7 cellular contexts compared by ENCODE assay signal in genomic region chr17:64503821-64504768, GRCh38. TPM values are rescaled to one million over a fixed set of nuclear protein-coding genes. Genes with fewer than 3 reads are reported as not detected.
DNase-seq lines count a peak whose midpoint lies in the region; ATAC-seq lines count a peak whose summit lies in the region.

No MANE protein-coding gene starts in this region.

- H3K4me3 Mint-ChIP-seq in activated T-helper 2 cell treated with anti-CD3 and anti-CD28 coated beads, Interferon-gamma antibody, Interleukin-2, Interleukin-4, amounts not matched to agents 10 μg/mL and 5 μg/mL and 100 μg/mL, durations not matched to agents 14 hours and 24 hours and 36 hours (ENCODE audit: low read depth): peak overlapping the region; percentile 98
- peak overlapping the region; percentile 94 to 97 for H3K4me3 Mint-ChIP-seq in stimulated activated naive CD8-positive, alpha-beta T cell treated with anti-CD3 and anti-CD28 coated beads, Interleukin-15, amount 100 ng/mL, for 72 hours

- H3K36me3 Mint-ChIP-seq in activated T-helper 2 cell treated with anti-CD3 and anti-CD28 coated beads, Interferon-gamma antibody, Interleukin-2, Interleukin-4, amounts not matched to agents 10 μg/mL and 5 μg/mL and 100 μg/mL, durations not matched to agents 14 hours and 24 hours and 36 hours (ENCODE audit: low read depth): peaks cover 78% of the 10 kb centered on the region

- DNase-seq in activated T-helper 2 cell treated with anti-CD3 and anti-CD28 coated beads, Interferon-gamma antibody, Interleukin-2, Interleukin-4, amounts not matched to agents 10 μg/mL and 5 μg/mL and 100 μg/mL, durations not matched to agents 14 hours and 24 hours and 36 hours (ENCODE audit: low spot score): no peak
- DNase-seq in stimulated activated naive CD8-positive, alpha-beta T cell treated with anti-CD3 and anti-CD28 coated beads, Interleukin-15, amount 100 ng/mL, for 72 hours: no peak
- DNase-seq in HPDE6-E6E7 (ENCODE audit: extremely low spot score) (no peak), C1 segment of cervical spinal cord (lab: John Stamatoyannopoulos, UW) (no peak), SIG-M5 treated with dmso at 0.1 percent for 504 hours (lab: John Stamatoyannopoulos, UW; ENCODE audit: unreplicated experiment) (no peak)

- H3K9ac ChIP-seq in HUES48 (ENCODE audit: low read depth, low read length) (peak overlapping the region; percentile 100), iPS-18a (ENCODE audit: low read length) (peak overlapping the region; percentile 100)

- H3K27me3 ChIP-seq in HUES48 (ENCODE audit: control insufficient read depth, insufficient read depth, low read length) (no peaks in the 10 kb centered on the region), iPS-18a (ENCODE audit: control insufficient read depth, insufficient read depth, low read length) (no peaks in the 10 kb centered on the region)

- no peaks in the 10 kb centered on the region for H3K27me3 Mint-ChIP-seq in activated T-helper 2 cell treated with anti-CD3 and anti-CD28 coated beads, Interferon-gamma antibody, Interleukin-2, Interleukin-4, amounts not matched to agents 10 μg/mL and 5 μg/mL and 100 μg/mL, durations not matched to agents 14 hours and 24 hours and 36 hours (ENCODE audit: low read depth)
- no peaks in the 10 kb centered on the region for H3K27me3 Mint-ChIP-seq in stimulated activated naive CD8-positive, alpha-beta T cell treated with anti-CD3 and anti-CD28 coated beads, Interleukin-15, amount 100 ng/mL, for 72 hours

- H3K27ac ChIP-seq in HUES48 (ENCODE audit: low read depth, low read length) (peak overlapping the region; percentile 38), iPS-18a (ENCODE audit: low read length) (no peak overlapping the region)

- peaks cover 68% of the 10 kb centered on the region for H3K36me3 ChIP-seq in HUES48 (ENCODE audit: control insufficient read depth, insufficient read depth, low read length)
- peaks cover 63% of the 10 kb centered on the region for H3K36me3 ChIP-seq in iPS-18a (ENCODE audit: control insufficient read depth, low read depth, low read length)

- peaks cover 56% of the 10 kb centered on the region for H3K4me1 Mint-ChIP-seq in activated T-helper 2 cell treated with anti-CD3 and anti-CD28 coated beads, Interferon-gamma antibody, Interleukin-2, Interleukin-4, amounts not matched to agents 10 μg/mL and 5 μg/mL and 100 μg/mL, durations not matched to agents 14 hours and 24 hours and 36 hours (ENCODE audit: low read depth)
- H3K4me1 Mint-ChIP-seq in stimulated activated naive CD8-positive, alpha-beta T cell treated with anti-CD3 and anti-CD28 coated beads, Interleukin-15, amount 100 ng/mL, for 72 hours: peaks cover 82% of the 10 kb centered on the region

- intact Hi-C loops in activated T-helper 2 cell treated with anti-CD3 and anti-CD28 coated beads, Interferon-gamma antibody, Interleukin-2, Interleukin-4, amounts not matched to agents 10 μg/mL and 5 μg/mL and 100 μg/mL, durations not matched to agents 14 hours and 24 hours and 36 hours (cut with micrococcal nuclease): loop anchor here (10.0 kb wide), 1 partner anchor 729 kb away; the partner anchor contains the start of genes CCDC47 and DDX42

- H3K9me3 ChIP-seq in HUES48 (ENCODE audit: control insufficient read depth, insufficient read depth, low read length) (no peaks in the 10 kb centered on the region), iPS-18a (ENCODE audit: control insufficient read depth, low read depth, low read length) (no peaks in the 10 kb centered on the region)

- H3K27ac Mint-ChIP-seq in activated T-helper 2 cell treated with anti-CD3 and anti-CD28 coated beads, Interferon-gamma antibody, Interleukin-2, Interleukin-4, amounts not matched to agents 10 μg/mL and 5 μg/mL and 100 μg/mL, durations not matched to agents 14 hours and 24 hours and 36 hours: peak overlapping the region; percentile 100
- peak overlapping the region; percentile 100 for H3K27ac Mint-ChIP-seq in stimulated activated naive CD8-positive, alpha-beta T cell treated with anti-CD3 and anti-CD28 coated beads, Interleukin-15, amount 100 ng/mL, for 72 hours

- H3K4me3 ChIP-seq in HUES48 (ENCODE audit: low read depth, low read length): peak overlapping the region; percentile 90
- H3K4me3 ChIP-seq in iPS-18a (ENCODE audit: low read length): peak overlapping the region; percentile 92

- no peaks in the 10 kb centered on the region for H3K9me3 Mint-ChIP-seq in activated T-helper 2 cell treated with anti-CD3 and anti-CD28 coated beads, Interferon-gamma antibody, Interleukin-2, Interleukin-4, amounts not matched to agents 10 μg/mL and 5 μg/mL and 100 μg/mL, durations not matched to agents 14 hours and 24 hours and 36 hours
- no peaks in the 10 kb centered on the region for H3K9me3 Mint-ChIP-seq in stimulated activated naive CD8-positive, alpha-beta T cell treated with anti-CD3 and anti-CD28 coated beads, Interleukin-15, amount 100 ng/mL, for 72 hours

- peaks cover 17% of the 10 kb centered on the region; the same call in 1 of the 2 replicates for H3K4me1 ChIP-seq in HUES48 (ENCODE audit: control insufficient read depth, insufficient read depth, low read length)
- no peaks in the 10 kb centered on the region for H3K4me1 ChIP-seq in iPS-18a (ENCODE audit: control insufficient read depth, low read depth, low read length)

- no peak for ATAC-seq in stimulated activated naive CD8-positive, alpha-beta T cell treated with anti-CD3 and anti-CD28 coated beads, Interleukin-15, amount 100 ng/mL, for 72 hours

RNA-seq across cellular contexts. Expression of gene DDX5, which starts 2.0 kb away (rescaled TPM):
- 899 and 902 TPM in 2 replicates for total RNA-seq in activated T-helper 2 cell treated with anti-CD3 and anti-CD28 coated beads, Interferon-gamma antibody, Interleukin-2, Interleukin-4, amounts not matched to agents 10 μg/mL and 5 μg/mL and 100 μg/mL, durations not matched to agents 14 hours and 24 hours and 36 hours

RNA-seq across cellular contexts. Expression of gene CEP95, which starts 2.7 kb away (rescaled TPM):
- 44.9 and 45.2 TPM in 2 replicates for total RNA-seq in activated T-helper 2 cell treated with anti-CD3 and anti-CD28 coated beads, Interferon-gamma antibody, Interleukin-2, Interleukin-4, amounts not matched to agents 10 μg/mL and 5 μg/mL and 100 μg/mL, durations not matched to agents 14 hours and 24 hours and 36 hours

RNA-seq across cellular contexts. Expression of gene POLG2, which starts 7.2 kb away (rescaled TPM):
- total RNA-seq in activated T-helper 2 cell treated with anti-CD3 and anti-CD28 coated beads, Interferon-gamma antibody, Interleukin-2, Interleukin-4, amounts not matched to agents 10 μg/mL and 5 μg/mL and 100 μg/mL, durations not matched to agents 14 hours and 24 hours and 36 hours: 29.6 and 33.8 TPM in 2 replicates

RNA-seq across cellular contexts. Expression of gene MILR1, which starts 55.2 kb away (rescaled TPM):
- total RNA-seq in activated T-helper 2 cell treated with anti-CD3 and anti-CD28 coated beads, Interferon-gamma antibody, Interleukin-2, Interleukin-4, amounts not matched to agents 10 μg/mL and 5 μg/mL and 100 μg/mL, durations not matched to agents 14 hours and 24 hours and 36 hours: 0.16 and 0.46 TPM in 2 replicates
